ENCODE assay signal across 21 cellular contexts in the genomic region with DNA sequence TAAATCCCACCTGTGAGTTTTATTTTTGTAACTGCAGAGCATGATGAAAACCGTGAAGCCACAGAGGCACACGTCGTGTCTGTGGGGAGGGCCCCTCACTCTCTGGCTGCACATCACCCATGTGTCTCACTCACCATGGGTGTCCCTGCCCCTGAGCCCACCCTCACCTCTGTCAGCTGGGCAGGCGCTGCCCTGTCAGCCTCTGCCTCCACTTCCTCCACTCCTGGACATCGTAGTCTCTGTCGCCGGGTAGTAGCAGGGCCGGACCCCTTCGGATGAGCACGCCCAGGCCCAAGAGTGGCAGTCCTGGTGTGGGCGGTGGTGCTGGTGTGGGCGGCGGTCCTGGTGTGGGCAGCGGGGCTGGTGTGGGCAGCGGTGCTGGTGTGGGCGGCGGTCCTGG. TPM values are rescaled to one million over a fixed set of nuclear protein-coding genes. Genes with fewer than 3 reads are reported as not detected.
DNase-seq lines count a peak whose midpoint lies in the region; ATAC-seq and TF ChIP-seq lines count a peak whose summit lies in the region.
"Had no signal": no experiment of that assay in that cellular context is flagged by ENCODE, and none has a peak within 500 bp of the region (broad histone marks: within the 10 kb centered on the region; RNA-seq: fewer than 3 reads in every experiment).

No MANE protein-coding gene starts in this region.

- TF ChIP-seq CTCF in WTC11 (IDR thresholded peaks at IDR 0.05) (no peak), right lobe of liver (IDR thresholded peaks at IDR 0.05) (no peak), spleen (IDR thresholded peaks at IDR 0.05 in 8 of 11, conservative IDR thresholded peaks at IDR 0.05 in 3 of 11) (no peak)

- peaks cover 19% of the 10 kb centered on the region for H3K4me1 Mint-ChIP-seq in activated naive CD8-positive, alpha-beta T cell treated with anti-CD3 and anti-CD28 coated beads, Interleukin-2, amount 50 U/mL, for 24 hours
- H3K4me1 Mint-ChIP-seq in activated naive CD8-positive, alpha-beta T cell treated with anti-CD3 and anti-CD28 coated beads for 36 hours: no peaks in the 10 kb centered on the region
- peaks cover 4% of the 10 kb centered on the region; the same call in 1 of the 2 replicates for H3K4me1 Mint-ChIP-seq in WTC11

- POLR2A ChIA-PET in WTC11 (lab: Charles Lee): no interaction called here

- H3K27me3 Mint-ChIP-seq in activated naive CD8-positive, alpha-beta T cell treated with anti-CD3 and anti-CD28 coated beads, Interleukin-2, amount 50 U/mL, for 24 hours: peaks cover 8% of the 10 kb centered on the region
- peaks cover 7% of the 10 kb centered on the region for H3K27me3 Mint-ChIP-seq in activated naive CD8-positive, alpha-beta T cell treated with anti-CD3 and anti-CD28 coated beads for 36 hours
- H3K27me3 Mint-ChIP-seq in WTC11 (ENCODE audit: low read depth): no peaks in the 10 kb centered on the region

- H3K27ac ChIP-seq in right lobe of liver (no peak overlapping the region), spleen (no peak overlapping the region)
- H3K27ac ChIP-seq: BLaER1 treated with 17β-estradiol and CSF1 and Interleukin-3, amounts not matched to agents 10 nM and 100 nM; HL-60; RWPE1 had no signal

- peak; percentile 44 for ATAC-seq in activated naive CD8-positive, alpha-beta T cell treated with anti-CD3 and anti-CD28 coated beads, Interleukin-2, amount 50 U/mL, for 24 hours
- ATAC-seq in WTC11 (no peak), right lobe of liver (no peak), HG02938 (IDR thresholded peaks at IDR 0.05; ENCODE audit: unreplicated experiment) (no peak), GM19328 (IDR thresholded peaks at IDR 0.05; ENCODE audit: unreplicated experiment) (no peak), HG02970 (IDR thresholded peaks at IDR 0.05; ENCODE audit: low FRiP score, unreplicated experiment) (no peak)

- peaks cover 0 to 25% (median 5%) of the 10 kb centered on the region in 4 donors for H3K4me1 ChIP-seq in right lobe of liver
- peaks cover 9 to 21% (median 16%) of the 10 kb centered on the region in 6 donors for H3K4me1 ChIP-seq in spleen

- H3K27ac Mint-ChIP-seq in activated naive CD8-positive, alpha-beta T cell treated with anti-CD3 and anti-CD28 coated beads, Interleukin-2, amount 50 U/mL, for 24 hours: no peak overlapping the region
- H3K27ac Mint-ChIP-seq in activated naive CD8-positive, alpha-beta T cell treated with anti-CD3 and anti-CD28 coated beads for 36 hours: no peak overlapping the region
- H3K27ac Mint-ChIP-seq in WTC11: peak overlapping the region; percentile 65

- WGBS in right lobe of liver (ENCODE audit: insufficient coverage, low coverage, low lambda C conversion rate, missing lambda C conversion rate): 67% methylated on average over 3 of the region's 17 CpGs
- 93 to 98% (median 94%) methylated on average over 13 to 17 of the region's 17 CpGs for WGBS in spleen, 5 donors

- CTCF ChIA-PET in WTC11 (lab: Charles Lee): no interaction called here

- no peak for DNase-seq in activated naive CD8-positive, alpha-beta T cell treated with anti-CD3 and anti-CD28 coated beads, Interleukin-2, amount 50 U/mL, for 24 hours
- no peak for DNase-seq in activated naive CD8-positive, alpha-beta T cell treated with anti-CD3 and anti-CD28 coated beads for 36 hours
- no peak for DNase-seq in WTC11 (ENCODE audit: low spot score)
- DNase-seq in right lobe of liver: peak in 2 of 3 donors; percentile 14 to 55
- DNase-seq in spleen: peak; percentile 45
- DNase-seq: 8988T, Calu3, DMS153, KG1, NCI-H1092 treated with DMSO at 0.1 percent for 48 hours, NCI-H1436 treated with DMSO at 0.1 percent for 48 hours, NCI-H1930, NCI-H2227 treated with DMSO at 0.1 percent for 48 hours, NCI-H510A had no signal

- H3K9me3 ChIP-seq in right lobe of liver: no peaks in the 10 kb centered on the region
- peaks cover 0 to 12% (median 8%) of the 10 kb centered on the region in 8 donors for H3K9me3 ChIP-seq in spleen

- H3K36me3 ChIP-seq in right lobe of liver: no peaks in the 10 kb centered on the region
- H3K36me3 ChIP-seq in spleen: no peaks in the 10 kb centered on the region
- H3K36me3 ChIP-seq: BLaER1 treated with 17β-estradiol and CSF1 and Interleukin-3, amounts not matched to agents 10 nM and 100 nM had no signal

- H3K36me3 Mint-ChIP-seq in activated naive CD8-positive, alpha-beta T cell treated with anti-CD3 and anti-CD28 coated beads, Interleukin-2, amount 50 U/mL, for 24 hours (ENCODE audit: low read depth): peaks cover 1% of the 10 kb centered on the region
- H3K36me3 Mint-ChIP-seq in activated naive CD8-positive, alpha-beta T cell treated with anti-CD3 and anti-CD28 coated beads for 36 hours: no peaks in the 10 kb centered on the region
- H3K36me3 Mint-ChIP-seq in WTC11: peaks cover 21% of the 10 kb centered on the region
- H3K36me3 Mint-ChIP-seq: CD4-positive, alpha-beta memory T cell had no signal

- H3K9me3 Mint-ChIP-seq in activated naive CD8-positive, alpha-beta T cell treated with anti-CD3 and anti-CD28 coated beads, Interleukin-2, amount 50 U/mL, for 24 hours: no peaks in the 10 kb centered on the region
- H3K9me3 Mint-ChIP-seq in activated naive CD8-positive, alpha-beta T cell treated with anti-CD3 and anti-CD28 coated beads for 36 hours: no peaks in the 10 kb centered on the region
- peaks cover 9% of the 10 kb centered on the region; the same call in 1 of the 2 replicates for H3K9me3 Mint-ChIP-seq in WTC11

- H3K4me3 Mint-ChIP-seq in activated naive CD8-positive, alpha-beta T cell treated with anti-CD3 and anti-CD28 coated beads, Interleukin-2, amount 50 U/mL, for 24 hours: no peak overlapping the region
- H3K4me3 Mint-ChIP-seq in activated naive CD8-positive, alpha-beta T cell treated with anti-CD3 and anti-CD28 coated beads for 36 hours: no peak overlapping the region
- no peak overlapping the region for H3K4me3 Mint-ChIP-seq in WTC11
- H3K4me3 Mint-ChIP-seq: CD4-positive, alpha-beta memory T cell had no signal

- no peak overlapping the region for H3K4me3 ChIP-seq in right lobe of liver
- no peak overlapping the region for H3K4me3 ChIP-seq in spleen
- H3K4me3 ChIP-seq: BLaER1 treated with 17β-estradiol and CSF1 and Interleukin-3, amounts not matched to agents 10 nM and 100 nM had no signal

- H3K27me3 ChIP-seq in right lobe of liver: no peaks in the 10 kb centered on the region
- peaks cover 0 to 9% (median 0%) of the 10 kb centered on the region in 7 donors for H3K27me3 ChIP-seq in spleen (replicated peaks in 1 of 7)

- intact Hi-C loops in right lobe of liver (cut with DNase I): loop anchor here in 1 of 2 donors (5.0 kb wide), 1 partner anchor 150 kb away; no protein-coding TSS in a partner anchor
- intact Hi-C loops in spleen (cut with DNase I; ENCODE audit: low total_unique reads): no loop called here

- no peak for TF ChIP-seq POLR2A in right lobe of liver (IDR thresholded peaks at IDR 0.05)
- no peak for TF ChIP-seq POLR2A in spleen (IDR thresholded peaks at IDR 0.05)

TF ChIP-seq in WTC11, 78 proteins besides CTCF, POLR2A, EP300 and RAD21 (continues in another document):
- TF ChIP-seq FOXP1 (CRISPR knock-in tag; IDR thresholded peaks at IDR 0.05; ENCODE audit: borderline replicate concordance): no peak
- TF ChIP-seq, protein P1, sequence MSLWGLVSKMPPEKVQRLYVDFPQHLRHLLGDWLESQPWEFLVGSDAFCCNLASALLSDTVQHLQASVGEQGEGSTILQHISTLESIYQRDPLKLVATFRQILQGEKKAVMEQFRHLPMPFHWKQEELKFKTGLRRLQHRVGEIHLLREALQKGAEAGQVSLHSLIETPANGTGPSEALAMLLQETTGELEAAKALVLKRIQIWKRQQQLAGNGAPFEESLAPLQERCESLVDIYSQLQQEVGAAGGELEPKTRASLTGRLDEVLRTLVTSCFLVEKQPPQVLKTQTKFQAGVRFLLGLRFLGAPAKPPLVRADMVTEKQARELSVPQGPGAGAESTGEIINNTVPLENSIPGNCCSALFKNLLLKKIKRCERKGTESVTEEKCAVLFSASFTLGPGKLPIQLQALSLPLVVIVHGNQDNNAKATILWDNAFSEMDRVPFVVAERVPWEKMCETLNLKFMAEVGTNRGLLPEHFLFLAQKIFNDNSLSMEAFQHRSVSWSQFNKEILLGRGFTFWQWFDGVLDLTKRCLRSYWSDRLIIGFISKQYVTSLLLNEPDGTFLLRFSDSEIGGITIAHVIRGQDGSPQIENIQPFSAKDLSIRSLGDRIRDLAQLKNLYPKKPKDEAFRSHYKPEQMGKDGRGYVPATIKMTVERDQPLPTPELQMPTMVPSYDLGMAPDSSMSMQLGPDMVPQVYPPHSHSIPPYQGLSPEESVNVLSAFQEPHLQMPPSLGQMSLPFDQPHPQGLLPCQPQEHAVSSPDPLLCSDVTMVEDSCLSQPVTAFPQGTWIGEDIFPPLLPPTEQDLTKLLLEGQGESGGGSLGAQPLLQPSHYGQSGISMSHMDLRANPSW (CRISPR knock-in tag; conservative IDR thresholded peaks at IDR 0.05; ENCODE audit: low read depth): no peak
- TF ChIP-seq USF2 (CRISPR knock-in tag; IDR thresholded peaks at IDR 0.05): no peak
- no peak for TF ChIP-seq NR1H2 (CRISPR knock-in tag; IDR thresholded peaks at IDR 0.05)
- no peak for TF ChIP-seq FOXP4 (CRISPR knock-in tag; IDR thresholded peaks at IDR 0.05)
- TF ChIP-seq CREM (CRISPR knock-in tag; IDR thresholded peaks at IDR 0.05): no peak

RNA-seq across cellular contexts. Expression of gene COL18A1, which starts 37.3 kb away (rescaled TPM):
- total RNA-seq in activated naive CD8-positive, alpha-beta T cell treated with anti-CD3 and anti-CD28 coated beads for 36 hours: 1 to 10 TPM; 3.5 to 4.0 TPM
- total RNA-seq in WTC11 (2021): 231 to 241 TPM (median 231 TPM) in 3 replicates
- total RNA-seq in right lobe of liver: 100 to 1,000 TPM; 261 to 487 (median 297) TPM
- total RNA-seq in spleen: 100 to 1,000 TPM in 3 of 7 donors, 10 to 100 TPM in 4; 71.8 to 208 (median 99.6) TPM
- 10 to 100 TPM; 35.0 to 66.9 (median 60.0) TPM for polyA plus RNA-seq in spleen

Comparison
In these comparisons a context has a peak if more than half of its experiments do, and no peak if none do; other contexts are left out.
1. DNase-seq: peak in right lobe of liver (2 of 3) and spleen (single experiment); none in activated naive CD8-positive, alpha-beta T cell treated with anti-CD3 and anti-CD28 coated beads, Interleukin-2, amount 50 U/mL, for 24 hours (single experiment), activated naive CD8-positive, alpha-beta T cell treated with anti-CD3 and anti-CD28 coated beads for 36 hours (single experiment) and WTC11 (single experiment).
2. RNA of gene COL18A1, which starts 37.3 kb away (total RNA-seq): 261 to 487 TPM in right lobe of liver, 231 to 241 TPM in WTC11 and 71.8 to 208 TPM in spleen; 3.5 to 4.0 TPM in activated naive CD8-positive, alpha-beta T cell treated with anti-CD3 and anti-CD28 coated beads for 36 hours; every median in the first group is over 10 times any median in the second.